ENCODE assay signal across 8 cellular contexts in genomic region chr14:56004807-56005579, GRCh38.
DNase-seq lines count a peak whose midpoint lies in the region; ATAC-seq and TF ChIP-seq lines count a peak whose summit lies in the region.

No MANE protein-coding gene starts in this region.

- H3K9me3 ChIP-seq in body of pancreas (no peaks in the 10 kb centered on the region), suprapubic skin (no peaks in the 10 kb centered on the region)

- WGBS in body of pancreas, 2 donors = 32 to 42% methylated on average over 19 of the region's 19 CpGs
- 43% methylated on average over 19 of the region's 19 CpGs for WGBS in suprapubic skin

- TF ChIP-seq POLR2A in body of pancreas (IDR thresholded peaks at IDR 0.05) (no peak), suprapubic skin (IDR thresholded peaks at IDR 0.05) (no peak)

- DNase-seq in NOMO-1 (lab: John Stamatoyannopoulos, UW; ENCODE audit: unreplicated experiment in 2 of 2) (peak; percentile 72 to 82), body of pancreas (peak in 3 of 4 donors; percentile 32 to 41 (median 33)), left kidney (ENCODE audit: low read depth, low spot score) (peak; percentile 52), suprapubic skin (ENCODE audit: low spot score in 2 of 2) (no peak), ecto neural progenitor cell (ENCODE audit: low spot score) (no peak), HuH-7.5 (ENCODE audit: low spot score) (no peak)

- intact Hi-C loops in body of pancreas (cut with DNase I) = no loop called here

- ATAC-seq in GM18511 (IDR thresholded peaks at IDR 0.05; ENCODE audit: unreplicated experiment) (peak; percentile 85), HG02623 (IDR thresholded peaks at IDR 0.05; ENCODE audit: unreplicated experiment) (peak; percentile 80), body of pancreas (peak; percentile 48)

- no peak for TF ChIP-seq EP300 in suprapubic skin (IDR thresholded peaks at IDR 0.05)

- H3K36me3 ChIP-seq in body of pancreas (replicated peaks in 1 of 2; ENCODE audit: insufficient read depth in 1 of 2, low read depth in 2 of 2) (no peaks in the 10 kb centered on the region), suprapubic skin (no peaks in the 10 kb centered on the region)

- peak overlapping the region in 1 of 4 donors; percentile 34 for H3K27ac ChIP-seq in body of pancreas
- peak overlapping the region; percentile 76 for H3K27ac ChIP-seq in suprapubic skin

- no peak overlapping the region for H3K4me3 ChIP-seq in body of pancreas
- peak overlapping the region; percentile 20 for H3K4me3 ChIP-seq in suprapubic skin

- no peak for TF ChIP-seq CTCF in body of pancreas (IDR thresholded peaks at IDR 0.05)
- no peak for TF ChIP-seq CTCF in suprapubic skin (IDR thresholded peaks at IDR 0.05)

- H3K27me3 ChIP-seq in body of pancreas (no peaks in the 10 kb centered on the region), suprapubic skin (no peaks in the 10 kb centered on the region)

- H3K4me1 ChIP-seq in body of pancreas = peaks cover 4% of the 10 kb centered on the region
- H3K4me1 ChIP-seq in suprapubic skin = no peaks in the 10 kb centered on the region

Comparison
In these comparisons a context has a peak if more than half of its experiments do, and no peak if none do; other contexts are left out.
1. DNase-seq: peak in NOMO-1 (2 of 2), body of pancreas (3 of 4) and left kidney (single experiment); none in suprapubic skin (0 of 2), ecto neural progenitor cell (single experiment) and HuH-7.5 (single experiment).
2. Peak in every context shown above with its lines, with median percentiles within 50 percentile points of each other: ATAC-seq.